8 cellular contexts compared by ENCODE assay signal in the genomic region with DNA sequence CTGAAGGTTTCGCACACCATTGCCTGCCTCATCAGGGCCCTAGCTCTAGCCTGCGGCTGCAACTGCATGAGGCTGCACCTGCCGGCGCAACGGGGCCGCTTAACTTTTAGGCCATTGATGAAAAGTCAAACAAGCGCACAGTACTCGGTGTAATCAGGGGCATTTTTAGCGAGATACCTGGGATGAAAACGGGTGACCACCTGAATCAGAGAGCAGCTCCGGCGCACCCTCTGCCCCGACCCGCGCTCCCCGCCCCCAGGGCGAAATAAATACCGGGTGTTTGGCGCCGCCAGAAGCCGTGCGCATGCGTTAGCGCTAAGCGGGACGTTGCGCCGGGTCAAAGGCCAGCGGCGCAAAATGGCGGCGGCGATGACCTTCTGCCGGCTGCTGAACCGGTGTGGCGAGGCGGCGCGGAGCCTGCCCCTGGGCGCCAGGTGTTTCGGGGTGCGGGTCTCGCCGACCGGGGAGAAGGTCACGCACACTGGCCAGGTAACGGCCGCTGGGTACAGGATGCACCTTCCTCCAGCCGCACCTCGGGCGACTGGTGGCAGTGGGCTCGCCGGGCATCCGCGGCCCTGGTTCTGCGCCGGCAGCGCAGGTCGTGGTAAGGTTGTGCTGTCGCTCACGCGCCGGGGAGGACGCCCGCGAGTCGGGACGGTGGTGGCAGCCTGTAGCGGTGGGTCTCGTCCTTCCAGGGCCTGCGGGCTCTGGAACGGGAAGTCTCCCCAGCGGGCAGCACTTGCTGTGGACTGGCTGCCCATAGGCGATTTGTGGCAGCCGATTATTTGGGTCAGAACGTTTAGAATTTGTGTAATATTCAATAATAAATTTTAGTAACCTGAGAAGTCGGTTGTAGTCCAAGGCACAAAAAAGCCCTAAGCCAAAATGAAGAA. TPM values are rescaled to one million over a fixed set of nuclear protein-coding genes. Genes with fewer than 3 reads are reported as not detected.
DNase-seq lines count a peak whose midpoint lies in the region; ATAC-seq and TF ChIP-seq lines count a peak whose summit lies in the region.

A gene (plus strand): TSS at position 347 of the 893 bp plus-strand sequence. CDS start 11 bp downstream, at position 358.

- H3K9me3 ChIP-seq in duodenal mucosa (ENCODE audit: control insufficient read depth in 1 of 2, low read length in 2 of 2), result no peaks in the 10 kb centered on the region

- intact Hi-C loops in lower leg skin (cut with DNase I; ENCODE audit: low total_unique reads), result no loop called here

- peaks cover 19 to 30% of the 10 kb centered on the region in 2 donors for H3K4me1 ChIP-seq in duodenal mucosa (ENCODE audit: control insufficient read depth in 1 of 2, insufficient read depth in 2 of 2, low read length in 2 of 2)

- H3K9ac ChIP-seq in duodenal mucosa (ENCODE audit: low read depth in 1 of 2, low read length in 2 of 2), result peak within 1 kb of the TSS; percentile 90 to 92

- no peaks in the 10 kb centered on the region for H3K27me3 ChIP-seq in duodenal mucosa (ENCODE audit: control insufficient read depth in 1 of 2, insufficient read depth in 2 of 2, low read length in 2 of 2)

- H3K4me3 ChIP-seq in duodenal mucosa (ENCODE audit: low read depth in 1 of 2, low read length in 2 of 2) (peak within 1 kb of the TSS; percentile 79 to 95), lower leg skin (ENCODE audit: low read depth, poor library complexity, severe bottlenecking) (peak within 1 kb of the TSS; percentile 82)

- TF ChIP-seq CTCF in lower leg skin (IDR thresholded peaks at IDR 0.05), result no peak

- ATAC-seq in GM19043 (IDR thresholded peaks at IDR 0.05; ENCODE audit: low read depth, unreplicated experiment) (peak; percentile 47), HG03354 (IDR thresholded peaks at IDR 0.05; ENCODE audit: poor library complexity, severe bottlenecking, unreplicated experiment) (peak; percentile 66)

- WGBS in lower leg skin, 2 donors, result 0 to 1% methylated on average over 29 to 39 of the region's 77 CpGs

- peak; percentile 89 for DNase-seq in Ammon's horn (ENCODE audit: low spot score)
- peak; percentile 46 to 76 for DNase-seq in NCI-H526 (lab: John Stamatoyannopoulos, UW)
- peak; percentile 68 to 70 for DNase-seq in activated CD4-positive, alpha-beta T cell treated with anti-CD3 and anti-CD28 coated beads, Interleukin-2, amount 50 U/mL, for 4 hours
- DNase-seq in lower leg skin (ENCODE audit: low spot score in 2 of 2), result peak; percentile 55 to 94
- peak; percentile 73 to 77 for DNase-seq in stimulated activated CD4-positive, alpha-beta T cell treated with anti-CD3 and anti-CD28 coated beads, Interleukin-4, amount 100 ng/mL, for 4 hours

- no peak for TF ChIP-seq POLR2A in lower leg skin (IDR thresholded peaks at IDR 0.05)

- peaks cover 23 to 56% of the 10 kb centered on the region in 2 donors for H3K36me3 ChIP-seq in duodenal mucosa (ENCODE audit: control insufficient read depth in 1 of 2, insufficient read depth in 2 of 2, low read length in 2 of 2)

- H3K27ac ChIP-seq in duodenal mucosa (ENCODE audit: low read depth, low read length), result peak within 1 kb of the TSS; percentile 73

RNA-seq across cellular contexts. Expression of the gene that starts here (rescaled TPM):
- 10 to 100 TPM; 22.0 to 86.9 (median 49.7) TPM for total RNA-seq in lower leg skin

Comparison
In these comparisons a context has a peak if more than half of its experiments do, and no peak if none do; other contexts are left out.
1. Peak in every context shown above with its lines: DNase-seq, ATAC-seq, H3K4me3 ChIP-seq and H3K27ac ChIP-seq.